ENCODE assay signal across 11 cellular contexts in genomic region chr6:35016417-35017221, GRCh38.
DNase-seq lines count a peak whose midpoint lies in the region; ATAC-seq and TF ChIP-seq lines count a peak whose summit lies in the region.
"Had no signal": no experiment of that assay in that cellular context is flagged by ENCODE, and none has a peak within 500 bp of the region (broad histone marks: within the 10 kb centered on the region; RNA-seq: fewer than 3 reads in every experiment).

No MANE protein-coding gene starts in this region.

- TF ChIP-seq CTCF in SK-N-SH (IDR thresholded peaks at IDR 0.05) (no peak), nephron (IDR thresholded peaks at IDR 0.05; ENCODE audit: unreplicated experiment in 3 of 3) (no peak), vagina (IDR thresholded peaks at IDR 0.05) (no peak)

- peak; percentile 68; the same call in 2 of the 3 replicates for ATAC-seq in SK-N-SH treated with all-trans-retinoic acid at 6 μM for 48 hours
- ATAC-seq in stimulated activated naive CD8-positive, alpha-beta T cell treated with anti-CD3 and anti-CD28 coated beads, Interleukin-15, Interleukin-2, amounts not matched to agents 100 U/mL and 50 U/mL, for 24 hours = no peak

- H3K36me3 ChIP-seq in SK-N-SH (replicated peaks in 1 of 2; ENCODE audit: control insufficient read depth in 1 of 2, insufficient read depth in 2 of 2, low read length in 1 of 2) = peaks cover 0 to 18% of the 10 kb centered on the region in 2 experiments
- no peaks in the 10 kb centered on the region for H3K36me3 ChIP-seq in vagina

- peak overlapping the region; percentile 95 to 99 (median 97) for H3K27ac Mint-ChIP-seq in nephron

- H3K4me3 ChIP-seq in SK-N-SH (ENCODE audit: low read depth in 2 of 2, low read length in 1 of 2) = no peak overlapping the region
- peak overlapping the region; percentile 43 to 49 for H3K4me3 ChIP-seq in vagina

- POLR2A ChIA-PET in SK-N-SH (lab: Yijun Ruan, JAX) = no interaction called here

- H3K79me2 ChIP-seq in SK-N-SH (ENCODE audit: insufficient read depth) = no peaks in the 10 kb centered on the region

- no peak overlapping the region for H3K4me2 ChIP-seq in SK-N-SH

- WGBS in SK-N-SH (ENCODE audit: low lambda C conversion rate) = 81% methylated on average over 11 of the region's 11 CpGs

- H2AFZ ChIP-seq in SK-N-SH (ENCODE audit: low read depth) = no peak overlapping the region

- peaks cover 76% of the 10 kb centered on the region for H3K4me1 Mint-ChIP-seq in nephron

- no peak for DNase-seq in SK-N-SH
- peak; percentile 53 for DNase-seq in fibroblast of gingiva (ENCODE audit: low read depth)
- no peak for DNase-seq in vagina (ENCODE audit: extremely low spot score in 2 of 2)
- no peak for DNase-seq in stimulated activated naive CD8-positive, alpha-beta T cell treated with anti-CD3 and anti-CD28 coated beads, Interleukin-15, Interleukin-2, amounts not matched to agents 100 U/mL and 50 U/mL, for 24 hours
- DNase-seq in T1000 (lab: John Stamatoyannopoulos, UW) = no peak
- no peak for DNase-seq in germinal center (ENCODE audit: low spot score)
- DNase-seq: erythroblast; NCI-H345; stimulated activated CD4-positive, alpha-beta T cell treated with anti-CD3 and anti-CD28 coated beads, Interleukin-4, amount 100 ng/mL, for 24 hours had no signal

- H3K27ac ChIP-seq in SK-N-SH (ENCODE audit: low read depth in 2 of 2, low read length in 1 of 2) = no peak overlapping the region
- peak overlapping the region; percentile 92 for H3K27ac ChIP-seq in vagina

- intact Hi-C loops in vagina (cut with DNase I) = no loop called here

- TF ChIP-seq EP300 in SK-N-SH (IDR thresholded peaks at IDR 0.05; ENCODE audit: borderline replicate concordance in 1 of 2, low read depth in 1 of 2, low read length in 1 of 2) = no peak

- no peak for TF ChIP-seq RAD21 in SK-N-SH (IDR thresholded peaks at IDR 0.05; ENCODE audit: low read length)

- H3K9me3 Mint-ChIP-seq in nephron = no peaks in the 10 kb centered on the region

- H3K36me3 Mint-ChIP-seq in nephron (ENCODE audit: low read depth) = peaks cover 25% of the 10 kb centered on the region

- no peak for TF ChIP-seq POLR2A in vagina (IDR thresholded peaks at IDR 0.05)

- peaks cover 0 to 20% of the 10 kb centered on the region in 2 experiments; a peak in 2 of 4 replicates for H3K4me1 ChIP-seq in SK-N-SH (ENCODE audit: control insufficient read depth in 1 of 2, insufficient read depth in 2 of 2, low read depth in 1 of 2, low read length in 1 of 2)
- peaks cover 57% of the 10 kb centered on the region for H3K4me1 ChIP-seq in vagina

- no peaks in the 10 kb centered on the region for H3F3A ChIP-seq in SK-N-SH (replicated peaks; ENCODE audit: insufficient read depth)

- no peak overlapping the region for H3K9ac ChIP-seq in SK-N-SH

- CTCF ChIA-PET in SK-N-SH (lab: Yijun Ruan, JAX) = no interaction called here

- H3K9me3 ChIP-seq in SK-N-SH (no peaks in the 10 kb centered on the region), vagina (no peaks in the 10 kb centered on the region)

- H3K27me3 Mint-ChIP-seq in nephron (ENCODE audit: low read depth) = no peaks in the 10 kb centered on the region

- peak overlapping the region; percentile 77 to 83 (median 82) for H3K4me3 Mint-ChIP-seq in nephron

- H3K27me3 ChIP-seq in SK-N-SH (ENCODE audit: insufficient read depth) (no peaks in the 10 kb centered on the region), vagina (no peaks in the 10 kb centered on the region)

- no peaks in the 10 kb centered on the region for H3K9me2 ChIP-seq in SK-N-SH

- no peaks in the 10 kb centered on the region for H4K20me1 ChIP-seq in SK-N-SH (ENCODE audit: insufficient read depth)

TF ChIP-seq in SK-N-SH treated with all-trans-retinoic acid at 6 μM for 48 hours, 23 proteins besides CTCF, POLR2A, EP300 and RAD21 (continues in another document):
- TF ChIP-seq ZNF565 (CRISPR knock-in tag; conservative IDR thresholded peaks at IDR 0.05; ENCODE audit: low read depth) (no peak), POU6F1 (CRISPR knock-in tag; IDR thresholded peaks at IDR 0.05; ENCODE audit: borderline replicate concordance, low read depth) (no peak), PATZ1 (CRISPR knock-in tag; IDR thresholded peaks at IDR 0.05; ENCODE audit: borderline replicate concordance) (no peak), ISL1 (CRISPR knock-in tag; IDR thresholded peaks at IDR 0.05) (no peak), ZFP30 (CRISPR knock-in tag; IDR thresholded peaks at IDR 0.05) (no peak), ZC3H10 (CRISPR knock-in tag; IDR thresholded peaks at IDR 0.05) (no peak), ESRRG (CRISPR knock-in tag; IDR thresholded peaks at IDR 0.05) (no peak), GLIS3 (CRISPR knock-in tag; IDR thresholded peaks at IDR 0.05) (no peak), SNAI2 (CRISPR knock-in tag; IDR thresholded peaks at IDR 0.05) (no peak), ZNF8 (CRISPR knock-in tag; IDR thresholded peaks at IDR 0.05) (no peak), ZFP3 (CRISPR knock-in tag; IDR thresholded peaks at IDR 0.05) (no peak)

TF ChIP-seq in SK-N-SH, 30 proteins besides CTCF, POLR2A, EP300 and RAD21:
- no peak for TF ChIP-seq CHD2 (IDR thresholded peaks at IDR 0.05; ENCODE audit: low read length, partially characterized antibody)

Comparison
In these comparisons a context has a peak if more than half of its experiments do, and no peak if none do; other contexts are left out.
1. H3K4me3 ChIP-seq: peak in vagina (2 of 2); none in SK-N-SH (0 of 2).